ENCODE assay signal across 1 cellular context in the genomic region with DNA sequence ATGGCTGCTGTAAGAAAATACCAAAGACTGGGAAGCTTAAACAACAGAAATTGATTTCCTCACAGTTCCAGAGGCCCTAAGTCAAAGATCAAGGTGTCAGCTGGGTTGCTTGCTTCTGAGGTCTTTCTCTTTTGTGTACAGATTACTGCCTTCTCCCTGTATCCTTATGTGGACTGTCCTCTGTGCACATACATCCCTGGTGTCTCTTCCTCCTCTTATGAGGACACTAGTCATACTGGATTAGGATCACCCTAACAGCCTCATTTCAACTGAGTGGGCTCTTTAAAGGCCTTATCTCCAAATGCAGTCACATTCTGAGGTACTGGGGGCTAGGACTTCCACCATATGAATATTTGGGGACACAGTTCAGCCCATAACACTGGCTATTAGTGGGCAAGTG.
TF ChIP-seq lines count a peak whose summit lies in the region.

No MANE protein-coding gene starts in this region.

TF ChIP-seq in K562, 482 proteins besides CTCF, POLR2A, EP300 and RAD21 (continued from another document):
- TF ChIP-seq, protein P1, sequence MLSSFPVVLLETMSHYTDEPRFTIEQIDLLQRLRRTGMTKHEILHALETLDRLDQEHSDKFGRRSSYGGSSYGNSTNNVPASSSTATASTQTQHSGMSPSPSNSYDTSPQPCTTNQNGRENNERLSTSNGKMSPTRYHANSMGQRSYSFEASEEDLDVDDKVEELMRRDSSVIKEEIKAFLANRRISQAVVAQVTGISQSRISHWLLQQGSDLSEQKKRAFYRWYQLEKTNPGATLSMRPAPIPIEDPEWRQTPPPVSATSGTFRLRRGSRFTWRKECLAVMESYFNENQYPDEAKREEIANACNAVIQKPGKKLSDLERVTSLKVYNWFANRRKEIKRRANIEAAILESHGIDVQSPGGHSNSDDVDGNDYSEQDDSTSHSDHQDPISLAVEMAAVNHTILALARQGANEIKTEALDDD (IDR thresholded peaks at IDR 0.05) = 0 out of 2 replicates have a peak, but pooled peaks have one; percentile 19
- TF ChIP-seq, protein P2, sequence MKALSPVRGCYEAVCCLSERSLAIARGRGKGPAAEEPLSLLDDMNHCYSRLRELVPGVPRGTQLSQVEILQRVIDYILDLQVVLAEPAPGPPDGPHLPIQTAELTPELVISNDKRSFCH (CRISPR knock-in tag; IDR thresholded peaks at IDR 0.05) = no peak
- TF ChIP-seq, protein P2 (tag; IDR thresholded peaks at IDR 0.05) = 0 out of 2 replicates have a peak, but pooled peaks have one; percentile 41
- no peak for TF ChIP-seq ZZZ3 (IDR thresholded peaks at IDR 0.05)
- no peak for TF ChIP-seq ILF3 (IDR thresholded peaks at IDR 0.05; ENCODE audit: borderline replicate concordance)
- TF ChIP-seq ZNF778 (CRISPR knock-in tag; IDR thresholded peaks at IDR 0.05) = no peak
- no peak for TF ChIP-seq GTF2E2 (tag; IDR thresholded peaks at IDR 0.05)
- TF ChIP-seq ELF1 (tag; IDR thresholded peaks at IDR 0.05) = no peak
- TF ChIP-seq, protein P3, sequence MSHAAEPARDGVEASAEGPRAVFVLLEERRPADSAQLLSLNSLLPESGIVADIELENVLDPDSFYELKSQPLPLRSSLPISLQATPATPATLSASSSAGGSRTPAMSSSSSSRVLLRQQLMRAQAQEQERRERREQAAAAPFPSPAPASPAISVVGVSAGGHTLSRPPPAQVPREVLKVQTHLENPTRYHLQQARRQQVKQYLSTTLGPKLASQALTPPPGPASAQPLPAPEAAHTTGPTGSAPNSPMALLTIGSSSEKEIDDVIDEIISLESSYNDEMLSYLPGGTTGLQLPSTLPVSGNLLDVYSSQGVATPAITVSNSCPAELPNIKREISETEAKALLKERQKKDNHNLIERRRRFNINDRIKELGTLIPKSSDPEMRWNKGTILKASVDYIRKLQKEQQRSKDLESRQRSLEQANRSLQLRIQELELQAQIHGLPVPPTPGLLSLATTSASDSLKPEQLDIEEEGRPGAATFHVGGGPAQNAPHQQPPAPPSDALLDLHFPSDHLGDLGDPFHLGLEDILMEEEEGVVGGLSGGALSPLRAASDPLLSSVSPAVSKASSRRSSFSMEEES (CRISPR knock-in tag; IDR thresholded peaks at IDR 0.05) = no peak
- TF ChIP-seq ZNF12 (CRISPR knock-in tag; IDR thresholded peaks at IDR 0.05) = 0 out of 2 replicates have a peak, but pooled peaks have one; percentile 41
